1 cellular context compared by ENCODE assay signal in genomic region chr16:55253987-55254386, GRCh38.
"Had no signal": no experiment of that assay in that cellular context is flagged by ENCODE, and none has a peak within 500 bp of the region (broad histone marks: within the 10 kb centered on the region; RNA-seq: fewer than 3 reads in every experiment).

No MANE protein-coding gene starts in this region.

- ATAC-seq: GM12878 had no signal

- H3K4me3 ChIP-seq: GM12878 had no signal
